1 cellular context compared by ENCODE assay signal in genomic region chr5:114830114-114830513, GRCh38.
TF ChIP-seq lines count a peak whose summit lies in the region.

No MANE protein-coding gene starts in this region.

TF ChIP-seq in GM23338, 12 proteins besides CTCF, POLR2A, EP300 and RAD21 (continued from another document):
- TF ChIP-seq, protein P1, sequence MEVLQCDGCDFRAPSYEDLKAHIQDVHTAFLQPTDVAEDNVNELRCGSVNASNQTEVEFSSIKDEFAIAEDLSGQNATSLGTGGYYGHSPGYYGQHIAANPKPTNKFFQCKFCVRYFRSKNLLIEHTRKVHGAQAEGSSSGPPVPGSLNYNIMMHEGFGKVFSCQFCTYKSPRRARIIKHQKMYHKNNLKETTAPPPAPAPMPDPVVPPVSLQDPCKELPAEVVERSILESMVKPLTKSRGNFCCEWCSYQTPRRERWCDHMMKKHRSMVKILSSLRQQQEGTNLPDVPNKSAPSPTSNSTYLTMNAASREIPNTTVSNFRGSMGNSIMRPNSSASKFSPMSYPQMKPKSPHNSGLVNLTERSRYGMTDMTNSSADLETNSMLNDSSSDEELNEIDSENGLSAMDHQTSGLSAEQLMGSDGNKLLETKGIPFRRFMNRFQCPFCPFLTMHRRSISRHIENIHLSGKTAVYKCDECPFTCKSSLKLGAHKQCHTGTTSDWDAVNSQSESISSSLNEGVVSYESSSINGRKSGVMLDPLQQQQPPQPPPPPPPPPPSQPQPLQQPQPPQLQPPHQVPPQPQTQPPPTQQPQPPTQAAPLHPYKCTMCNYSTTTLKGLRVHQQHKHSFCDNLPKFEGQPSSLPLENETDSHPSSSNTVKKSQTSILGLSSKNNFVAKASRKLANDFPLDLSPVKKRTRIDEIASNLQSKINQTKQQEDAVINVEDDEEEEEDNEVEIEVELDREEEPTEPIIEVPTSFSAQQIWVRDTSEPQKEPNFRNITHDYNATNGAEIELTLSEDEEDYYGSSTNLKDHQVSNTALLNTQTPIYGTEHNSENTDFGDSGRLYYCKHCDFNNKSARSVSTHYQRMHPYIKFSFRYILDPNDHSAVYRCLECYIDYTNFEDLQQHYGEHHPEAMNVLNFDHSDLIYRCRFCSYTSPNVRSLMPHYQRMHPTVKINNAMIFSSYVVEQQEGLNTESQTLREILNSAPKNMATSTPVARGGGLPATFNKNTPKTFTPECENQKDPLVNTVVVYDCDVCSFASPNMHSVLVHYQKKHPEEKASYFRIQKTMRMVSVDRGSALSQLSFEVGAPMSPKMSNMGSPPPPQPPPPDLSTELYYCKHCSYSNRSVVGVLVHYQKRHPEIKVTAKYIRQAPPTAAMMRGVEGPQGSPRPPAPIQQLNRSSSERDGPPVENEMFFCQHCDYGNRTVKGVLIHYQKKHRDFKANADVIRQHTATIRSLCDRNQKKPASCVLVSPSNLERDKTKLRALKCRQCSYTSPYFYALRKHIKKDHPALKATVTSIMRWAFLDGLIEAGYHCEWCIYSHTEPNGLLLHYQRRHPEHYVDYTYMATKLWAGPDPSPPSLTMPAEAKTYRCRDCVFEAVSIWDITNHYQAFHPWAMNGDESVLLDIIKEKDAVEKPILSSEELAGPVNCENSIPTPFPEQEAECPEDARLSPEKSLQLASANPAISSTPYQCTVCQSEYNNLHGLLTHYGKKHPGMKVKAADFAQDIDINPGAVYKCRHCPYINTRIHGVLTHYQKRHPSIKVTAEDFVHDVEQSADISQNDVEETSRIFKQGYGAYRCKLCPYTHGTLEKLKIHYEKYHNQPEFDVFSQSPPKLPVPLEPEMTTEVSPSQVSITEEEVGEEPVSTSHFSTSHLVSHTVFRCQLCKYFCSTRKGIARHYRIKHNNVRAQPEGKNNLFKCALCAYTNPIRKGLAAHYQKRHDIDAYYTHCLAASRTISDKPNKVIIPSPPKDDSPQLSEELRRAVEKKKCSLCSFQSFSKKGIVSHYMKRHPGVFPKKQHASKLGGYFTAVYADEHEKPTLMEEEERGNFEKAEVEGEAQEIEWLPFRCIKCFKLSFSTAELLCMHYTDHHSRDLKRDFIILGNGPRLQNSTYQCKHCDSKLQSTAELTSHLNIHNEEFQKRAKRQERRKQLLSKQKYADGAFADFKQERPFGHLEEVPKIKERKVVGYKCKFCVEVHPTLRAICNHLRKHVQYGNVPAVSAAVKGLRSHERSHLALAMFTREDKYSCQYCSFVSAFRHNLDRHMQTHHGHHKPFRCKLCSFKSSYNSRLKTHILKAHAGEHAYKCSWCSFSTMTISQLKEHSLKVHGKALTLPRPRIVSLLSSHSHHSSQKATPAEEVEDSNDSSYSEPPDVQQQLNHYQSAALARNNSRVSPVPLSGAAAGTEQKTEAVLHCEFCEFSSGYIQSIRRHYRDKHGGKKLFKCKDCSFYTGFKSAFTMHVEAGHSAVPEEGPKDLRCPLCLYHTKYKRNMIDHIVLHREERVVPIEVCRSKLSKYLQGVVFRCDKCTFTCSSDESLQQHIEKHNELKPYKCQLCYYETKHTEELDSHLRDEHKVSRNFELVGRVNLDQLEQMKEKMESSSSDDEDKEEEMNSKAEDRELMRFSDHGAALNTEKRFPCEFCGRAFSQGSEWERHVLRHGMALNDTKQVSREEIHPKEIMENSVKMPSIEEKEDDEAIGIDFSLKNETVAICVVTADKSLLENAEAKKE (CRISPR knock-in tag; IDR thresholded peaks at IDR 0.05), result no peak
- TF ChIP-seq REST (IDR thresholded peaks at IDR 0.05; ENCODE audit: unreplicated experiment), result no peak
- no peak for TF ChIP-seq ZNF114 (CRISPR knock-in tag; IDR thresholded peaks at IDR 0.05)
- TF ChIP-seq ETS1 (IDR thresholded peaks at IDR 0.05), result no peak
